In the genomic region with DNA sequence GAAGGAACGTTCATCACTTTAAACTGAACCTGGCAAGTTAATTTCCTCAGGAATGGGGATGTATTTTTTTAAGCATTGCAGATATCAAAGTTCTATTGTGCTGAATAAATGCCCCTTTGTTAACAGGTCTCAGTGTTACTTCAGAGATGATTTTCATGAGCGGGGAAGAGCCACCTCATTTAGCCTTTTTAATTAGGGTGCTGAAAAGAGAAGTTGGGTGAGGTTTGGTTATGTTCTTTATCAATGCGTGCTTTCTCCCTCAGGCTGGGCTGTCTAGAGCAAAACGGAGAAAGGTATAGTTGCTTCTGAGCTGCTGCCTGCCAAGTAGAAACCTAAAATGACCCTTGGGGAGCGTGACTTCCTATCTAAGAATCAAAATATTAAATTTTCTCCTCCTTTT, we compare ENCODE assay signal across 1 cellular context.
TF ChIP-seq lines count a peak whose summit lies in the region.

No MANE protein-coding gene starts in this region.

TF ChIP-seq in A549, 52 proteins besides CTCF, POLR2A, EP300 and RAD21:
- TF ChIP-seq CEBPB (IDR thresholded peaks at IDR 0.05) (no peak), TFCP2L1 (CRISPR knock-in tag; IDR thresholded peaks at IDR 0.05) (no peak), FOXS1 (CRISPR knock-in tag; IDR thresholded peaks at IDR 0.05) (no peak), RNF2 (IDR thresholded peaks at IDR 0.05; ENCODE audit: borderline replicate concordance, low read depth) (no peak), HEYL (CRISPR knock-in tag; IDR thresholded peaks at IDR 0.05) (no peak), CBX2 (IDR thresholded peaks at IDR 0.05; ENCODE audit: borderline replicate concordance, low read depth) (no peak), MYC (IDR thresholded peaks at IDR 0.05; ENCODE audit: borderline replicate concordance, low read length) (no peak), EHF (CRISPR knock-in tag; IDR thresholded peaks at IDR 0.05) (no peak), NPAS2 (CRISPR knock-in tag; IDR thresholded peaks at IDR 0.05; ENCODE audit: borderline replicate concordance) (no peak), CHD2 (IDR thresholded peaks at IDR 0.05; ENCODE audit: low read length, partially characterized antibody) (no peak), SMC3 (IDR thresholded peaks at IDR 0.05) (no peak)
- TF ChIP-seq, protein P1, sequence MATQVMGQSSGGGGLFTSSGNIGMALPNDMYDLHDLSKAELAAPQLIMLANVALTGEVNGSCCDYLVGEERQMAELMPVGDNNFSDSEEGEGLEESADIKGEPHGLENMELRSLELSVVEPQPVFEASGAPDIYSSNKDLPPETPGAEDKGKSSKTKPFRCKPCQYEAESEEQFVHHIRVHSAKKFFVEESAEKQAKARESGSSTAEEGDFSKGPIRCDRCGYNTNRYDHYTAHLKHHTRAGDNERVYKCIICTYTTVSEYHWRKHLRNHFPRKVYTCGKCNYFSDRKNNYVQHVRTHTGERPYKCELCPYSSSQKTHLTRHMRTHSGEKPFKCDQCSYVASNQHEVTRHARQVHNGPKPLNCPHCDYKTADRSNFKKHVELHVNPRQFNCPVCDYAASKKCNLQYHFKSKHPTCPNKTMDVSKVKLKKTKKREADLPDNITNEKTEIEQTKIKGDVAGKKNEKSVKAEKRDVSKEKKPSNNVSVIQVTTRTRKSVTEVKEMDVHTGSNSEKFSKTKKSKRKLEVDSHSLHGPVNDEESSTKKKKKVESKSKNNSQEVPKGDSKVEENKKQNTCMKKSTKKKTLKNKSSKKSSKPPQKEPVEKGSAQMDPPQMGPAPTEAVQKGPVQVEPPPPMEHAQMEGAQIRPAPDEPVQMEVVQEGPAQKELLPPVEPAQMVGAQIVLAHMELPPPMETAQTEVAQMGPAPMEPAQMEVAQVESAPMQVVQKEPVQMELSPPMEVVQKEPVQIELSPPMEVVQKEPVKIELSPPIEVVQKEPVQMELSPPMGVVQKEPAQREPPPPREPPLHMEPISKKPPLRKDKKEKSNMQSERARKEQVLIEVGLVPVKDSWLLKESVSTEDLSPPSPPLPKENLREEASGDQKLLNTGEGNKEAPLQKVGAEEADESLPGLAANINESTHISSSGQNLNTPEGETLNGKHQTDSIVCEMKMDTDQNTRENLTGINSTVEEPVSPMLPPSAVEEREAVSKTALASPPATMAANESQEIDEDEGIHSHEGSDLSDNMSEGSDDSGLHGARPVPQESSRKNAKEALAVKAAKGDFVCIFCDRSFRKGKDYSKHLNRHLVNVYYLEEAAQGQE (IDR thresholded peaks at IDR 0.05) = no peak
- TF ChIP-seq, protein P2, sequence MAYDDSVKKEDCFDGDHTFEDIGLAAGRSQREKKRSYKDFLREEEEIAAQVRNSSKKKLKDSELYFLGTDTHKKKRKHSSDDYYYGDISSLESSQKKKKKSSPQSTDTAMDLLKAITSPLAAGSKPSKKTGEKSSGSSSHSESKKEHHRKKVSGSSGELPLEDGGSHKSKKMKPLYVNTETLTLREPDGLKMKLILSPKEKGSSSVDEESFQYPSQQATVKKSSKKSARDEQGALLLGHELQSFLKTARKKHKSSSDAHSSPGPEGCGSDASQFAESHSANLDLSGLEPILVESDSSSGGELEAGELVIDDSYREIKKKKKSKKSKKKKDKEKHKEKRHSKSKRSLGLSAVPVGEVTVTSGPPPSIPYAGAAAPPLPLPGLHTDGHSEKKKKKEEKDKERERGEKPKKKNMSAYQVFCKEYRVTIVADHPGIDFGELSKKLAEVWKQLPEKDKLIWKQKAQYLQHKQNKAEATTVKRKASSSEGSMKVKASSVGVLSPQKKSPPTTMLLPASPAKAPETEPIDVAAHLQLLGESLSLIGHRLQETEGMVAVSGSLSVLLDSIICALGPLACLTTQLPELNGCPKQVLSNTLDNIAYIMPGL (CRISPR knock-in tag; IDR thresholded peaks at IDR 0.05; ENCODE audit: borderline replicate concordance) = no peak
- TF ChIP-seq, protein P3, sequence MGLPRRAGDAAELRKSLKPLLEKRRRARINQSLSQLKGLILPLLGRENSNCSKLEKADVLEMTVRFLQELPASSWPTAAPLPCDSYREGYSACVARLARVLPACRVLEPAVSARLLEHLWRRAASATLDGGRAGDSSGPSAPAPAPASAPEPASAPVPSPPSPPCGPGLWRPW (IDR thresholded peaks at IDR 0.05) = no peak
- TF ChIP-seq, protein P4, sequence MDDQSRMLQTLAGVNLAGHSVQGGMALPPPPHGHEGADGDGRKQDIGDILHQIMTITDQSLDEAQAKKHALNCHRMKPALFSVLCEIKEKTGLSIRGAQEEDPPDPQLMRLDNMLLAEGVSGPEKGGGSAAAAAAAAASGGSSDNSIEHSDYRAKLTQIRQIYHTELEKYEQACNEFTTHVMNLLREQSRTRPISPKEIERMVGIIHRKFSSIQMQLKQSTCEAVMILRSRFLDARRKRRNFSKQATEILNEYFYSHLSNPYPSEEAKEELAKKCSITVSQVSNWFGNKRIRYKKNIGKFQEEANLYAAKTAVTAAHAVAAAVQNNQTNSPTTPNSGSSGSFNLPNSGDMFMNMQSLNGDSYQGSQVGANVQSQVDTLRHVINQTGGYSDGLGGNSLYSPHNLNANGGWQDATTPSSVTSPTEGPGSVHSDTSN (IDR thresholded peaks at IDR 0.05) = no peak
- TF ChIP-seq, protein P5, sequence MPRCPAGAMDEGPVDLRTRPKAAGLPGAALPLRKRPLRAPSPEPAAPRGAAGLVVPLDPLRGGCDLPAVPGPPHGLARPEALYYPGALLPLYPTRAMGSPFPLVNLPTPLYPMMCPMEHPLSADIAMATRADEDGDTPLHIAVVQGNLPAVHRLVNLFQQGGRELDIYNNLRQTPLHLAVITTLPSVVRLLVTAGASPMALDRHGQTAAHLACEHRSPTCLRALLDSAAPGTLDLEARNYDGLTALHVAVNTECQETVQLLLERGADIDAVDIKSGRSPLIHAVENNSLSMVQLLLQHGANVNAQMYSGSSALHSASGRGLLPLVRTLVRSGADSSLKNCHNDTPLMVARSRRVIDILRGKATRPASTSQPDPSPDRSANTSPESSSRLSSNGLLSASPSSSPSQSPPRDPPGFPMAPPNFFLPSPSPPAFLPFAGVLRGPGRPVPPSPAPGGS (IDR thresholded peaks at IDR 0.05) = no peak
